ENCODE assay signal across 16 cellular contexts in the genomic region with DNA sequence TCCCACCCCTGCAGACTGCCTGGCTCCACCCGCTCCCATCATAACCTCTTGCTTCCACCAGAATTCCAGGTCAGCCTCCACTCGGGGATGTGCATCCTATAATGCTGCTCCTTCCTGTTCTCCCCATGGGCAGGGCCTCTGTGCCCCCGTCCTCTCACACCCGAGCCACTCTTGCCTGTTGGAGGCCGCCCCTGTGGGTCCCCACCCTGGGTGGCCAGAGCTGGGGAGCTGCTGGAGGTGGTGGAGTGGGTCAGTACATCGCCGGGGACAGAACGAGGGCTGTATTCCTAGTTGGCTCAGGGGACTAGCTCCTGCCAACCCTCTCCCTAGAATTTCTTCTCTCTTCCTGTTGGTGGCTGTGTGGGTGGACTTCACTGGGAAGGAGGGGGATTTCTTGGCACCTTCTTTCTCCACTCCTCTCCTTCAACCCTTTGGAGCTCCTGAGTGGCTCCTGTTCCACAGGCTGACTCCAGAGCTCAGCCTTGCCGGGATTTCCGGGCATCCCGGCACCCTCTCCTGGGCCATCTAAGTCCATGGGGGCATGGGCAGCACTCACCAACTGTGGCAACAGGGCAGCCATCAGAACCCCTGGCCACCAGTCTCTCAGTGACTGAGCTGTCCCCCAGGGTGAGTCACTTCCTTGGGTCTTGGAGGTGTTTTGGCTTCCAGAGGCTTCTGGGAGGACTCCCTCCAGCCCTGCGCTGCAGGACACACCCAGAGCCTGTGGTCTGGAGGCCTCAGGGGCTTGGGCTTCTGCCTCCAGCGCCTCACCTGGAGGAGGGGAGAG.
DNase-seq lines count a peak whose midpoint lies in the region; ATAC-seq and TF ChIP-seq lines count a peak whose summit lies in the region.
"Had no signal": no experiment of that assay in that cellular context is flagged by ENCODE, and none has a peak within 500 bp of the region (broad histone marks: within the 10 kb centered on the region; RNA-seq: fewer than 3 reads in every experiment).

No MANE protein-coding gene starts in this region.

- H3K36me3 Mint-ChIP-seq in activated CD4-positive, alpha-beta memory T cell treated with anti-CD3 and anti-CD28 coated beads, Interleukin-2, amount 10 ng/mL, durations not matched to agents 7 days and 5 days (ENCODE audit: low read depth): peaks cover 30% of the 10 kb centered on the region
- peaks cover 21% of the 10 kb centered on the region for H3K36me3 Mint-ChIP-seq in activated CD4-positive, alpha-beta memory T cell treated with anti-CD3 and anti-CD28 coated beads for 36 hours
- peaks cover 9% of the 10 kb centered on the region for H3K36me3 Mint-ChIP-seq in T-helper 17 cell (ENCODE audit: low read depth)

- CTCF ChIA-PET in activated CD4-positive, alpha-beta memory T cell treated with anti-CD3 and anti-CD28 coated beads, Interleukin-2, amount 10 ng/mL, durations not matched to agents 7 days and 5 days (lab: Charles Lee): interaction anchor here (1.2 kb wide), 1 partner anchor 319 kb away, joined by 3 read pairs; no protein-coding TSS in a partner anchor
- CTCF ChIA-PET in activated CD4-positive, alpha-beta memory T cell treated with anti-CD3 and anti-CD28 coated beads for 36 hours (lab: Charles Lee): no interaction called here

- POLR2A ChIA-PET in activated CD4-positive, alpha-beta memory T cell treated with anti-CD3 and anti-CD28 coated beads, Interleukin-2, amount 10 ng/mL, durations not matched to agents 7 days and 5 days (lab: Charles Lee): interaction anchor here (0.6 to 0.8 kb wide), 3 partner anchors 15 to 409 kb away, joined by 3 read pairs; no protein-coding TSS in a partner anchor
- POLR2A ChIA-PET in activated CD4-positive, alpha-beta memory T cell treated with anti-CD3 and anti-CD28 coated beads for 36 hours (lab: Charles Lee): no interaction called here

- H3K4me1 ChIP-seq in thoracic aorta (ENCODE audit: control insufficient read depth in 1 of 2, low read depth in 2 of 2): peaks cover 35 to 53% of the 10 kb centered on the region in 2 donors

- H3K27ac Mint-ChIP-seq in activated CD4-positive, alpha-beta memory T cell treated with anti-CD3 and anti-CD28 coated beads, Interleukin-2, amount 10 ng/mL, durations not matched to agents 7 days and 5 days: peak overlapping the region; percentile 49
- no peak overlapping the region for H3K27ac Mint-ChIP-seq in activated CD4-positive, alpha-beta memory T cell treated with anti-CD3 and anti-CD28 coated beads for 36 hours
- H3K27ac Mint-ChIP-seq in T-helper 17 cell: peak overlapping the region; percentile 89

- H3K36me3 ChIP-seq in thoracic aorta: peaks cover 15% of the 10 kb centered on the region

- no peak for DNase-seq in activated CD4-positive, alpha-beta memory T cell treated with anti-CD3 and anti-CD28 coated beads, Interleukin-2, amount 10 ng/mL, durations not matched to agents 7 days and 5 days
- no peak for DNase-seq in activated CD4-positive, alpha-beta memory T cell treated with anti-CD3 and anti-CD28 coated beads for 36 hours
- no peak for DNase-seq in T-helper 17 cell
- DNase-seq in islet precursor cell: peak; percentile 67
- DNase-seq in thoracic aorta (ENCODE audit: low spot score): no peak
- DNase-seq in NCI-H146 treated with DMSO at 0.1 percent for 48 hours (lab: John Stamatoyannopoulos, UW; ENCODE audit: unreplicated experiment): no peak
- no peak for DNase-seq in cerebellar nuclear complex (lab: John Stamatoyannopoulos, UW)
- DNase-seq: activated CD4-positive, alpha-beta T cell treated with anti-CD3 and anti-CD28 coated beads, Interleukin-2, amount 50 U/mL, for 1 hour; erythroblast; immature natural killer cell; KG1; naive thymus-derived CD8-positive, alpha-beta T cell; NCI-H2171 treated with DMSO at 0.1 percent for 48 hours; SHP77 had no signal

- no peak for ATAC-seq in T-helper 17 cell
- no peak for ATAC-seq in thoracic aorta (ENCODE audit: insufficient number of reproducible peaks, low FRiP score, low read depth)
- no peak for ATAC-seq in GM19467 (IDR thresholded peaks at IDR 0.05; ENCODE audit: unreplicated experiment)
- ATAC-seq: naive thymus-derived CD8-positive, alpha-beta T cell had no signal

- no peaks in the 10 kb centered on the region for H3K27me3 Mint-ChIP-seq in activated CD4-positive, alpha-beta memory T cell treated with anti-CD3 and anti-CD28 coated beads, Interleukin-2, amount 10 ng/mL, durations not matched to agents 7 days and 5 days
- no peaks in the 10 kb centered on the region for H3K27me3 Mint-ChIP-seq in activated CD4-positive, alpha-beta memory T cell treated with anti-CD3 and anti-CD28 coated beads for 36 hours
- H3K27me3 Mint-ChIP-seq in T-helper 17 cell: no peaks in the 10 kb centered on the region
- H3K27me3 Mint-ChIP-seq: naive thymus-derived CD8-positive, alpha-beta T cell had no signal

- H3K4me3 Mint-ChIP-seq in activated CD4-positive, alpha-beta memory T cell treated with anti-CD3 and anti-CD28 coated beads, Interleukin-2, amount 10 ng/mL, durations not matched to agents 7 days and 5 days: no peak overlapping the region
- H3K4me3 Mint-ChIP-seq in activated CD4-positive, alpha-beta memory T cell treated with anti-CD3 and anti-CD28 coated beads for 36 hours: no peak overlapping the region
- no peak overlapping the region for H3K4me3 Mint-ChIP-seq in T-helper 17 cell
- H3K4me3 Mint-ChIP-seq: immature natural killer cell; naive thymus-derived CD8-positive, alpha-beta T cell had no signal

- peak overlapping the region; percentile 47 to 66 for H3K27ac ChIP-seq in thoracic aorta

- no peak overlapping the region for H3K4me3 ChIP-seq in thoracic aorta
- H3K4me3 ChIP-seq: A549 had no signal

- TF ChIP-seq CTCF in thoracic aorta (IDR thresholded peaks at IDR 0.05): no peak

- H3K9me3 Mint-ChIP-seq in activated CD4-positive, alpha-beta memory T cell treated with anti-CD3 and anti-CD28 coated beads, Interleukin-2, amount 10 ng/mL, durations not matched to agents 7 days and 5 days: no peaks in the 10 kb centered on the region
- H3K9me3 Mint-ChIP-seq in activated CD4-positive, alpha-beta memory T cell treated with anti-CD3 and anti-CD28 coated beads for 36 hours: no peaks in the 10 kb centered on the region
- H3K9me3 Mint-ChIP-seq: immature natural killer cell; naive thymus-derived CD8-positive, alpha-beta T cell had no signal

- no peaks in the 10 kb centered on the region for H3K27me3 ChIP-seq in thoracic aorta (replicated peaks; ENCODE audit: insufficient read depth)

- H3K9me3 ChIP-seq in T-helper 17 cell (ENCODE audit: control insufficient read depth, low read length, poor library complexity, severe bottlenecking) (no peaks in the 10 kb centered on the region), thoracic aorta (no peaks in the 10 kb centered on the region)
- H3K9me3 ChIP-seq: A549 had no signal

- H3K4me1 Mint-ChIP-seq in activated CD4-positive, alpha-beta memory T cell treated with anti-CD3 and anti-CD28 coated beads, Interleukin-2, amount 10 ng/mL, durations not matched to agents 7 days and 5 days: peaks cover 20% of the 10 kb centered on the region
- no peaks in the 10 kb centered on the region for H3K4me1 Mint-ChIP-seq in activated CD4-positive, alpha-beta memory T cell treated with anti-CD3 and anti-CD28 coated beads for 36 hours (ENCODE audit: low read depth)
- peaks cover 18% of the 10 kb centered on the region for H3K4me1 Mint-ChIP-seq in T-helper 17 cell

- intact Hi-C loops in activated CD4-positive, alpha-beta memory T cell treated with anti-CD3 and anti-CD28 coated beads for 36 hours (cut with micrococcal nuclease): no loop called here
